9 cellular contexts compared by ENCODE assay signal in genomic region chr10:79073784-79074432, GRCh38. TPM values are rescaled to one million over a fixed set of nuclear protein-coding genes. Genes with fewer than 3 reads are reported as not detected.
A peak's percentile ranks its signal among the peaks of the same experiment; 100 is the strongest.
DNase-seq lines count a peak whose midpoint lies in the region; ATAC-seq, FAIRE-seq and TF ChIP-seq lines count a peak whose summit lies in the region.
"Had no signal": no experiment of that assay in that cellular context is flagged by ENCODE, and none has a peak within 500 bp of the region (broad histone marks: within the 10 kb centered on the region; RNA-seq: fewer than 3 reads in every experiment).

No MANE protein-coding gene starts in this region.

- POLR2A ChIA-PET in RWPE1 (lab: Yijun Ruan, JAX; ENCODE audit: low non-redundant PET), result no interaction called here

- no peaks in the 10 kb centered on the region for H3K27me3 ChIP-seq in gastrocnemius medialis

- FAIRE-seq in H54 (lab: Jason Lieb, UNC), result no peak
- FAIRE-seq: GM12891 had no signal

- no peaks in the 10 kb centered on the region for H3K9me3 ChIP-seq in gastrocnemius medialis

- CTCF ChIA-PET in RWPE1 (lab: Yijun Ruan, JAX), result interaction anchor here (0.6 to 0.9 kb wide), 2 partner anchors 28 to 128 kb away, joined by 3 to 4 read pairs; no protein-coding TSS in a partner anchor

- in situ Hi-C loops in gastrocnemius medialis (cut with MboI; ENCODE audit: low sequenced_read_pairs in 4 of 4), result no loop called here

- no peaks in the 10 kb centered on the region for H3K36me3 ChIP-seq in gastrocnemius medialis

- DNase-seq in DMS53 treated with DMSO at 0.1 percent for 48 hours (lab: John Stamatoyannopoulos, UW; ENCODE audit: unreplicated experiment) (peak; percentile 28), RWPE1 (ENCODE audit: low spot score) (no peak), left cardiac atrium (peak; percentile 72), gastrocnemius medialis (no peak), H54 (ENCODE audit: insufficient read length, low spot score) (no peak)
- DNase-seq in activated CD4-positive, CD25-positive, alpha-beta regulatory T cell (lab: John Stamatoyannopoulos, UW), result no peak

- peaks cover 54% of the 10 kb centered on the region for H3K27me3 Mint-ChIP-seq in stimulated activated memory B cell treated with anti-CD40 and anti-IgM and Interleukin-4, amounts not matched to agents 10 μg/mL and 1 μg/mL and 100 μg/mL, for 72 hours

- H3K4me3 ChIP-seq in gastrocnemius medialis, result peak overlapping the region in 2 of 4 donors; percentile 5 to 16

- TF ChIP-seq CTCF in RWPE1 (conservative IDR thresholded peaks at IDR 0.05; ENCODE audit: low read depth) (no peak), gastrocnemius medialis (IDR thresholded peaks at IDR 0.05 in 4 of 5, conservative IDR thresholded peaks at IDR 0.05 in 1 of 5) (no peak)

- H3K36me3 Mint-ChIP-seq in stimulated activated memory B cell treated with anti-CD40 and anti-IgM and Interleukin-4, amounts not matched to agents 10 μg/mL and 1 μg/mL and 100 μg/mL, for 72 hours, result no peaks in the 10 kb centered on the region

- H3K27ac ChIP-seq in RWPE1, result peak overlapping the region; percentile 100
- peak overlapping the region in 3 of 4 donors; percentile 24 to 98 (median 26) for H3K27ac ChIP-seq in gastrocnemius medialis

- peaks cover 66 to 73% of the 10 kb centered on the region in 2 donors for H3K4me1 ChIP-seq in gastrocnemius medialis

- no peaks in the 10 kb centered on the region for H3K9me3 Mint-ChIP-seq in stimulated activated memory B cell treated with anti-CD40 and anti-IgM and Interleukin-4, amounts not matched to agents 10 μg/mL and 1 μg/mL and 100 μg/mL, for 72 hours

- ATAC-seq in left cardiac atrium (no peak), gastrocnemius medialis (no peak)
- no peak for ATAC-seq in activated CD4-positive, CD25-positive, alpha-beta regulatory T cell treated with anti-CD3 and anti-CD28 coated beads, Interleukin-2, amount 50 U/mL, for 24 hours
- no peak for ATAC-seq in stimulated activated memory B cell treated with anti-CD40 and anti-IgM and Interleukin-4, amounts not matched to agents 10 μg/mL and 1 μg/mL and 100 μg/mL, for 72 hours

- H3K4me3 Mint-ChIP-seq in stimulated activated memory B cell treated with anti-CD40 and anti-IgM and Interleukin-4, amounts not matched to agents 10 μg/mL and 1 μg/mL and 100 μg/mL, for 72 hours, result no peak overlapping the region

- intact Hi-C loops in left cardiac atrium (cut with DNase I) (loop anchor here (5.0 to 10.0 kb wide), 3 partner anchors 71 to 113 kb away; no protein-coding TSS in a partner anchor), gastrocnemius medialis (cut with DNase I; ENCODE audit: low total_unique reads) (loop anchor here (5.0 kb wide), 1 partner anchor 317 kb away; no protein-coding TSS in a partner anchor)

- TF ChIP-seq POLR2A in gastrocnemius medialis (IDR thresholded peaks at IDR 0.05), result no peak
- TF ChIP-seq POLR2A in H54 (IDR thresholded peaks at IDR 0.05; ENCODE audit: low read depth, low read length), result no peak

- H3K4me1 Mint-ChIP-seq in stimulated activated memory B cell treated with anti-CD40 and anti-IgM and Interleukin-4, amounts not matched to agents 10 μg/mL and 1 μg/mL and 100 μg/mL, for 72 hours, result peaks cover 24% of the 10 kb centered on the region

- no peak overlapping the region for H3K27ac Mint-ChIP-seq in stimulated activated memory B cell treated with anti-CD40 and anti-IgM and Interleukin-4, amounts not matched to agents 10 μg/mL and 1 μg/mL and 100 μg/mL, for 72 hours

RNA-seq across cellular contexts. Expression of gene ZMIZ1, which starts 5.1 kb away (rescaled TPM):
- total RNA-seq in left cardiac atrium, result 10 to 100 TPM; 51.4 to 58.0 TPM
- 10 to 100 TPM; 22.7 to 37.5 (median 31.7) TPM for total RNA-seq in gastrocnemius medialis

Comparison
In these comparisons a context has a peak if more than half of its experiments do, and no peak if none do; other contexts are left out.
1. DNase-seq: peak in DMS53 treated with DMSO at 0.1 percent for 48 hours (single experiment) and left cardiac atrium (single experiment); none in RWPE1 (single experiment), gastrocnemius medialis (0 of 2), activated CD4-positive, CD25-positive, alpha-beta regulatory T cell (0 of 4) and H54 (single experiment).